Comparison of ENCODE assay signal across 1 cellular context in genomic region chr4:114616036-114616435, GRCh38. TPM values are rescaled to one million over a fixed set of nuclear protein-coding genes. Genes with fewer than 3 reads are reported as not detected.
"Had no signal": no experiment of that assay in that cellular context is flagged by ENCODE, and none has a peak within 500 bp of the region (broad histone marks: within the 10 kb centered on the region; RNA-seq: fewer than 3 reads in every experiment).

No MANE protein-coding gene starts in this region.

RNA-seq across cellular contexts. Expression of gene UGT8, which starts 17.4 kb away (rescaled TPM):
- polyA plus RNA-seq: immature natural killer cell had no signal
